11 cellular contexts compared by ENCODE assay signal in the genomic region with DNA sequence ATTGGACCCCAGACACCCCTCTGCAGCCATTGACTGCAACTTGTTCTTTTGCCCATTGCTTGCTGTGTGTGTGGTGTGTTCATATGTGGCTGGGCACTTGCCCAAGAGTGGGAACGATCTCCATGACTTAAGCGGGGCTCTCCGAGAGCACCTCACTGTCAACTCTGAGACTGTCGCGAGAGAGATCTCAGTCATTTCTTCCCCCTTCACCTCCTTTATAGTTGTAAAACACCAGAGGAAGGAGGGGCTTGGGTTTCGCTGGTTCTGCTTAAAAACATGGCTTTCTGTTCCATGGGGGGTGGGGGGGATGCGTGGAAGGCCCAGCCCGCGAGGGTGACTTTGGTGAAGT. TPM values are rescaled to one million over a fixed set of nuclear protein-coding genes. Genes with fewer than 3 reads are reported as not detected.
A peak's percentile ranks its signal among the peaks of the same experiment; 100 is the strongest.
DNase-seq lines count a peak whose midpoint lies in the region; ATAC-seq, FAIRE-seq and TF ChIP-seq lines count a peak whose summit lies in the region.
"Had no signal": no experiment of that assay in that cellular context is flagged by ENCODE, and none has a peak within 500 bp of the region (broad histone marks: within the 10 kb centered on the region; RNA-seq: fewer than 3 reads in every experiment).

No MANE protein-coding gene starts in this region.

- no peak for FAIRE-seq in A549 (lab: Jason Lieb, UNC)
- FAIRE-seq: G401.6 had no signal

- H3K4me3 ChIP-seq in A549: 0 out of 3 replicates have a peak overlapping the region, but pooled peaks have one; percentile 0
- H3K4me3 ChIP-seq in DOHH2 (ENCODE audit: low read length): peak overlapping the region; percentile 58
- H3K4me3 ChIP-seq in iPS-20b (ENCODE audit: low read length): peak overlapping the region; percentile 59; the same call in 1 of the 2 replicates

- H3K27me3 ChIP-seq in DOHH2 (ENCODE audit: control insufficient read depth, low read length) (peaks cover 7% of the 10 kb centered on the region), iPS-20b (ENCODE audit: insufficient read depth, low read length) (peaks cover 68% of the 10 kb centered on the region)

- peaks cover 37% of the 10 kb centered on the region for H3K36me3 ChIP-seq in DOHH2 (ENCODE audit: control insufficient read depth, low read length)
- no peaks in the 10 kb centered on the region for H3K36me3 ChIP-seq in iPS-20b (ENCODE audit: insufficient read depth, low read depth, low read length)
- H3K36me3 ChIP-seq: BLaER1 had no signal

- H3K27me3 Mint-ChIP-seq in T-helper 17 cell (no peaks in the 10 kb centered on the region), chondrocyte (ENCODE audit: low read depth) (peaks cover 52% of the 10 kb centered on the region)

- H3K4me3 Mint-ChIP-seq in T-helper 17 cell (peak overlapping the region; percentile 89), chondrocyte (ENCODE audit: unreplicated experiment) (no peak overlapping the region)

- no peaks in the 10 kb centered on the region for H3K9me2 ChIP-seq in DOHH2 (replicated peaks; ENCODE audit: control insufficient read depth, low read length)

- TF ChIP-seq RAD21 in A549 (conservative IDR thresholded peaks at IDR 0.05 in 1 of 2, IDR thresholded peaks at IDR 0.05 in 1 of 2): no peak

- CTCF ChIA-PET in A549 (lab: Yijun Ruan, JAX): interaction anchor here (0.7 to 3.1 kb wide), 13 partner anchors 8 to 331 kb away, joined by 3 to 22 read pairs (median 5); a partner anchor contains a TSS

- H3K4me1 ChIP-seq in A549 (peaks cover 11% of the 10 kb centered on the region), DOHH2 (ENCODE audit: control insufficient read depth, low read length) (peaks cover 41% of the 10 kb centered on the region), iPS-20b (ENCODE audit: insufficient read depth, low read length) (no peaks in the 10 kb centered on the region)

- H3K9me3 Mint-ChIP-seq in chondrocyte (ENCODE audit: low read depth): no peaks in the 10 kb centered on the region

- peaks cover 7% of the 10 kb centered on the region; the same call in 1 of the 2 replicates for H3F3A ChIP-seq in DOHH2 (ENCODE audit: control insufficient read depth, insufficient read depth)

- H3K36me3 Mint-ChIP-seq in T-helper 17 cell (ENCODE audit: low read depth): no peaks in the 10 kb centered on the region
- H3K36me3 Mint-ChIP-seq in chondrocyte (ENCODE audit: low read depth): no peaks in the 10 kb centered on the region

- TF ChIP-seq EP300 in A549 (IDR thresholded peaks at IDR 0.05): no peak

- TF ChIP-seq POLR2A in A549 (IDR thresholded peaks at IDR 0.05; ENCODE audit: low read length): no peak

- H3K27ac Mint-ChIP-seq in T-helper 17 cell: peak overlapping the region; percentile 72
- no peak overlapping the region for H3K27ac Mint-ChIP-seq in chondrocyte (ENCODE audit: unreplicated experiment)

- H3K9ac ChIP-seq in iPS-20b (ENCODE audit: low read depth, low read length): no peak overlapping the region
- H3K9ac ChIP-seq: BLaER1 had no signal

- 25% methylated on average over 9 of the region's 9 CpGs for WGBS in A549 (ENCODE audit: missing lambda C conversion rate)

- H3K4me1 Mint-ChIP-seq in T-helper 17 cell (peaks cover 35% of the 10 kb centered on the region), chondrocyte (ENCODE audit: low read depth) (peaks cover 12% of the 10 kb centered on the region)

- TF ChIP-seq CTCF in A549 (IDR thresholded peaks at IDR 0.05) (no peak), DOHH2 (IDR thresholded peaks at IDR 0.05; ENCODE audit: low read depth, low read length, poor library complexity, severe bottlenecking) (no peak), chondrocyte (IDR thresholded peaks at IDR 0.05) (no peak)

- H3K9me3 ChIP-seq in A549 (no peaks in the 10 kb centered on the region), DOHH2 (ENCODE audit: control insufficient read depth, insufficient read depth, low read length) (no peaks in the 10 kb centered on the region), T-helper 17 cell (ENCODE audit: control insufficient read depth, low read length, poor library complexity, severe bottlenecking) (no peaks in the 10 kb centered on the region), iPS-20b (ENCODE audit: insufficient read depth, low read depth, low read length) (no peaks in the 10 kb centered on the region)
- H3K9me3 ChIP-seq: BLaER1, lower lobe of right lung had no signal

- H4K20me1 ChIP-seq in DOHH2 (ENCODE audit: control insufficient read depth, insufficient read depth, low read depth, low read length): no peaks in the 10 kb centered on the region

- peak overlapping the region; percentile 60 for H3K4me2 ChIP-seq in A549
- H3K4me2 ChIP-seq in DOHH2 (ENCODE audit: low read length): peak overlapping the region; percentile 64

- H3K79me2 ChIP-seq in DOHH2 (ENCODE audit: control insufficient read depth, low read length): peaks cover 5% of the 10 kb centered on the region; the same call in 1 of the 2 replicates

- POLR2A ChIA-PET in A549 (lab: Yijun Ruan, JAX): interaction anchor here (0.9 to 1.8 kb wide), 2 partner anchors 31 to 68 kb away, joined by 5 read pairs; no protein-coding TSS in a partner anchor

- ATAC-seq in A549: peak; percentile 2 to 10; a peak in 3 of 6 replicates
- no peak for ATAC-seq in T-helper 17 cell
- no peak for ATAC-seq in HG02798 (IDR thresholded peaks at IDR 0.05; ENCODE audit: poor library complexity, unreplicated experiment)

- 0 out of 6 replicates have a peak overlapping the region, but pooled peaks of 1 of the 2 experiments have one; percentile 10 for H3K27ac ChIP-seq in A549
- no peak overlapping the region for H3K27ac ChIP-seq in DOHH2 (ENCODE audit: low read depth, low read length)
- no peak overlapping the region for H3K27ac ChIP-seq in iPS-20b (ENCODE audit: low read length)
- H3K27ac ChIP-seq: BLaER1, lower lobe of right lung had no signal

- DNase-seq in A549 (ENCODE audit: low read depth in 1 of 2, low spot score in 1 of 2) (no peak), T-helper 17 cell (no peak), epidermal melanocyte (ENCODE audit: insufficient read length, low spot score) (no peak), chondrocyte (ENCODE audit: low spot score) (no peak)
- DNase-seq in activated CD4-positive, CD25-positive, alpha-beta regulatory T cell treated with anti-CD3 and anti-CD28 coated beads, Interleukin-2, amount 50 U/mL, for 72 hours: no peak

TF ChIP-seq in A549, 52 proteins besides CTCF, POLR2A, EP300 and RAD21:
- TF ChIP-seq SMC3 (IDR thresholded peaks at IDR 0.05) (no peak), KDM1A (IDR thresholded peaks at IDR 0.05; ENCODE audit: low read depth) (no peak), HOXB13 (CRISPR knock-in tag; IDR thresholded peaks at IDR 0.05; ENCODE audit: low read depth) (no peak), RFX5 (IDR thresholded peaks at IDR 0.05) (no peak), MAZ (IDR thresholded peaks at IDR 0.05; ENCODE audit: borderline replicate concordance, low read depth, low read length) (no peak), JUNB (IDR thresholded peaks at IDR 0.05) (no peak), JUN (IDR thresholded peaks at IDR 0.05) (no peak), NFE2L2 (conservative IDR thresholded peaks at IDR 0.05; ENCODE audit: low read length) (no peak), POLR2AphosphoS2 (conservative IDR thresholded peaks at IDR 0.05; ENCODE audit: low read length) (no peak), RARB (CRISPR knock-in tag; IDR thresholded peaks at IDR 0.05) (no peak), NR3C1 (IDR thresholded peaks at IDR 0.05) (no peak), ZNF302 (CRISPR knock-in tag; IDR thresholded peaks at IDR 0.05) (no peak), CEBPB (IDR thresholded peaks at IDR 0.05) (no peak), HDAC2 (IDR thresholded peaks at IDR 0.05) (no peak), ZC3H11A (IDR thresholded peaks at IDR 0.05) (no peak), HEYL (CRISPR knock-in tag; IDR thresholded peaks at IDR 0.05) (no peak), CBX8 (IDR thresholded peaks at IDR 0.05) (no peak), RCOR1 (IDR thresholded peaks at IDR 0.05; ENCODE audit: low read depth, low read length) (no peak), RNF2 (IDR thresholded peaks at IDR 0.05; ENCODE audit: borderline replicate concordance, low read depth) (no peak)
- TF ChIP-seq, protein P1, sequence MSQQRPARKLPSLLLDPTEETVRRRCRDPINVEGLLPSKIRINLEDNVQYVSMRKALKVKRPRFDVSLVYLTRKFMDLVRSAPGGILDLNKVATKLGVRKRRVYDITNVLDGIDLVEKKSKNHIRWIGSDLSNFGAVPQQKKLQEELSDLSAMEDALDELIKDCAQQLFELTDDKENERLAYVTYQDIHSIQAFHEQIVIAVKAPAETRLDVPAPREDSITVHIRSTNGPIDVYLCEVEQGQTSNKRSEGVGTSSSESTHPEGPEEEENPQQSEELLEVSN (IDR thresholded peaks at IDR 0.05; ENCODE audit: borderline replicate concordance, low read depth): no peak

RNA-seq across cellular contexts. Expression of a gene that starts 7.4 kb away (rescaled TPM):
- polyA plus RNA-seq in A549 (2011; rRNA removed) (0.32 and 0.34 TPM in 2 replicates), A549 (2017; fragmentation: RNase III; extraction: RNeasy Plus Mini Kit Qiagen cat#74134 plus additional on column Dnase treatment) (0.98 to 1.6 TPM (median 1.1 TPM) in 3 replicates)
- polyA plus RNA-seq in A549 (2012; cell fraction: cytosol; rRNA removed): 0.78 and 0.97 TPM in 2 replicates
- polyA plus RNA-seq in A549 (2012; cell fraction: nucleus; rRNA removed): 0.92 and 0.97 TPM in 2 replicates
- 0.10 and 0.70 TPM in 2 replicates for polyA minus RNA-seq in A549 (2011; rRNA and poly(A)+ RNA removed)
- total RNA-seq in T-helper 17 cell (not detected), chondrocyte (0.36 TPM in 1 of 3 replicates, not detected in the others)

RNA-seq across cellular contexts. Expression of a gene that starts 12.6 kb away (rescaled TPM):
- polyA plus RNA-seq in A549 (2011; rRNA removed) (not detected in 2 replicates), A549 (2017; fragmentation: RNase III; extraction: RNeasy Plus Mini Kit Qiagen cat#74134 plus additional on column Dnase treatment) (not detected in 3 replicates)
- polyA plus RNA-seq in A549 (2012; cell fraction: cytosol; rRNA removed): not detected in 2 replicates
- polyA plus RNA-seq in A549 (2012; cell fraction: nucleus; rRNA removed): 0.02 TPM in 1 of 2 replicates, not detected in the other
- not detected in 2 replicates for polyA minus RNA-seq in A549 (2011; rRNA and poly(A)+ RNA removed)
- total RNA-seq in T-helper 17 cell (10 to 100 TPM in 1 of 2 donors, 1 to 10 TPM in 1; 6.5 to 10.5 TPM), chondrocyte (not detected in 3 replicates)

RNA-seq across cellular contexts. Expression of a gene that starts 12.8 kb away (rescaled TPM):
- polyA plus RNA-seq in A549 (2011; rRNA removed): not detected in 2 replicates
- polyA plus RNA-seq in A549 (2012; cell fraction: cytosol; rRNA removed): 0.04 and 0.21 TPM in 2 replicates
- not detected in 2 replicates for polyA plus RNA-seq in A549 (2012; cell fraction: nucleus; rRNA removed)
- 0.25 to 0.34 TPM (median 0.31 TPM) in 3 replicates for polyA plus RNA-seq in A549 (2017; fragmentation: RNase III; extraction: RNeasy Plus Mini Kit Qiagen cat#74134 plus additional on column Dnase treatment)
- not detected in 2 replicates for polyA minus RNA-seq in A549 (2011; rRNA and poly(A)+ RNA removed)
- total RNA-seq in T-helper 17 cell: 1 to 10 TPM; 3.0 to 4.4 TPM
- not detected in 3 replicates for total RNA-seq in chondrocyte

Comparison
In these comparisons a context has a peak if more than half of its experiments do, and no peak if none do; other contexts are left out.
1. ATAC-seq: peak in A549 (2 of 2); none in T-helper 17 cell (single experiment) and HG02798 (single experiment).
2. H3K4me3 ChIP-seq: peak in every context shown above with its lines; median percentile 59 in iPS-20b; 58 in DOHH2; 0 in A549.